In the genomic region with DNA sequence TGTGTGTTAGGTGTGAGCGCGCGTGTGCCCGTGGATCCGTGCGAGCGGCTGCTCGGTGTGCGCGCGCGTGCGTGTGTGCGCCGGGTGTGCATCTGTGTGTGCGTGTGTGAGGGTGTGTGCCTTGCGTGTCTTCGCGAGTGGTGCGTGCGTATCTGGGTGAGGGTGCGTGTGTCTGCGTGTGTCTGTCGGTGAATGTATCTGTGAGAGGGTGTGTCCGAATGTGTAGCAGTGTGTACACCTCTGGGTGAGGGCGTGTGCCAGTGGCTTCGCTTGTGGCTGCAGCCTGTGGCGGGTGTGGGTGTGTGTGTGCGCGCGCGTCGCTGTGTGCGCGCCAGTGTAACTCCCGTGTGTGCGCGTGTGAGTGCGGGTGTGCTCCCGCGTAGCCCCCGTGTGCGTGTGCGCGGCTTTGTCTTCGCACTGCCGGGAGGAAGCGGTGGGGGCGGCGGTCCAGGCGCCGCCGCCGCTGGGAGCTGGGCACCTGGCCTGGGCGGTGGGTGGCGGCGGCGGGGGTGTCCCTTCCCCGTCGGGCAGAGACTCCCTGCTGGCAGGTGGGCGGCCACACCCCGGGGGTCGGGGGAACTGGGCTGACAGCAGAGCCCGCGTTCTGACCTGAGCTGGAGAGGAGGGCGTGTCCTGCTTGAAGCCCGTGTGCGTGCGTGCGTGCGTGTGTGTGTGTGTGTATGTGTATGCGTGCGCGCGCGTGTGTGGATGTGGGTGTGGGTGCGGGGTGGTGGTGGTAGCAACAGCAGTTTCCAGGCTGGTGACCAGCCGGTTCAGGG, we compare ENCODE assay signal across 8 cellular contexts.
DNase-seq lines count a peak whose midpoint lies in the region; ATAC-seq and TF ChIP-seq lines count a peak whose summit lies in the region.

No MANE protein-coding gene starts in this region.

- peaks cover 35% of the 10 kb centered on the region for H3K27me3 Mint-ChIP-seq in activated T-cell treated with anti-CD3 and anti-CD28 coated beads, Interleukin-2, amount 50 U/mL, for 72 hours (ENCODE audit: low read depth)
- peaks cover 86% of the 10 kb centered on the region for H3K27me3 Mint-ChIP-seq in nephron progenitor cell (ENCODE audit: low read depth, poor library complexity)

- peak in 1 of 4 donors; percentile 3 for TF ChIP-seq POLR2A in esophagus squamous epithelium (IDR thresholded peaks at IDR 0.05)

- 1% methylated on average over 25 of the region's 78 CpGs; no CpG with 5 or more reads in 1 of the 2 donors for WGBS in esophagus squamous epithelium, 2 donors

- DNase-seq in DMS53 (lab: John Stamatoyannopoulos, UW): peak; percentile 84
- peak; percentile 4 for DNase-seq in NCI-H2029 treated with DMSO at 0.1 percent for 48 hours (lab: John Stamatoyannopoulos, UW)
- DNase-seq in activated T-cell treated with anti-CD3 and anti-CD28 coated beads, Interleukin-2, amount 50 U/mL, for 72 hours: peak; percentile 37 to 42
- DNase-seq in esophagus squamous epithelium (lab: John Stamatoyannopoulos, UW): peak; percentile 22
- peak; percentile 33 for DNase-seq in nephron progenitor cell
- peak; percentile 76 for DNase-seq in ureter (ENCODE audit: low spot score)

- no peak overlapping the region for H3K27ac Mint-ChIP-seq in activated T-cell treated with anti-CD3 and anti-CD28 coated beads, Interleukin-2, amount 50 U/mL, for 72 hours
- no peak overlapping the region for H3K27ac Mint-ChIP-seq in nephron progenitor cell

- H3K4me1 ChIP-seq in esophagus squamous epithelium: peaks cover 16 to 74% (median 39%) of the 10 kb centered on the region in 3 donors

- peak overlapping the region; percentile 80 to 88 for H3K4me3 Mint-ChIP-seq in activated T-cell treated with anti-CD3 and anti-CD28 coated beads, Interleukin-2, amount 50 U/mL, for 72 hours
- H3K4me3 Mint-ChIP-seq in nephron progenitor cell: peak overlapping the region; percentile 93

- intact Hi-C loops in esophagus squamous epithelium (cut with DNase I): no loop called here

- no peaks in the 10 kb centered on the region for H3K9me3 Mint-ChIP-seq in activated T-cell treated with anti-CD3 and anti-CD28 coated beads, Interleukin-2, amount 50 U/mL, for 72 hours
- no peaks in the 10 kb centered on the region for H3K9me3 Mint-ChIP-seq in nephron progenitor cell

- H3K4me1 Mint-ChIP-seq in activated T-cell treated with anti-CD3 and anti-CD28 coated beads, Interleukin-2, amount 50 U/mL, for 72 hours (ENCODE audit: low read depth): peaks cover 28% of the 10 kb centered on the region
- peaks cover 21% of the 10 kb centered on the region for H3K4me1 Mint-ChIP-seq in nephron progenitor cell

- peak overlapping the region; percentile 60 to 94 (median 81) for H3K4me3 ChIP-seq in esophagus squamous epithelium

- peak; percentile 60 to 67 for ATAC-seq in activated T-cell treated with anti-CD3 and anti-CD28 coated beads, Interleukin-2, amount 50 U/mL, for 72 hours (replicated peaks in 1 of 2)
- ATAC-seq in GM19351 (IDR thresholded peaks at IDR 0.05; ENCODE audit: unreplicated experiment) (no peak), HG02798 (IDR thresholded peaks at IDR 0.05; ENCODE audit: poor library complexity, unreplicated experiment) (no peak)

- no peaks in the 10 kb centered on the region for H3K9me3 ChIP-seq in esophagus squamous epithelium

- peaks cover 0 to 3% of the 10 kb centered on the region in 2 donors for H3K36me3 Mint-ChIP-seq in activated T-cell treated with anti-CD3 and anti-CD28 coated beads, Interleukin-2, amount 50 U/mL, for 72 hours (ENCODE audit: insufficient read depth in 2 of 2)
- no peaks in the 10 kb centered on the region for H3K36me3 Mint-ChIP-seq in nephron progenitor cell (ENCODE audit: low read depth)

- H3K36me3 ChIP-seq in esophagus squamous epithelium: no peaks in the 10 kb centered on the region

- no peak for TF ChIP-seq CTCF in esophagus squamous epithelium (IDR thresholded peaks at IDR 0.05)
- TF ChIP-seq CTCF in nephron progenitor cell (IDR thresholded peaks at IDR 0.05): no peak

- peaks cover 0 to 20% (median 0%) of the 10 kb centered on the region in 4 donors for H3K27me3 ChIP-seq in esophagus squamous epithelium

- peak overlapping the region; percentile 89 to 93 (median 90) for H3K27ac ChIP-seq in esophagus squamous epithelium

Comparison
In these comparisons a context has a peak if more than half of its experiments do, and no peak if none do; other contexts are left out.
1. DNase-seq: peak in every context shown above with its lines; median percentile 84 in DMS53; 76 in ureter; 40 in activated T-cell treated with anti-CD3 and anti-CD28 coated beads, Interleukin-2, amount 50 U/mL, for 72 hours; 33 in nephron progenitor cell; 22 in esophagus squamous epithelium; 4 in NCI-H2029 treated with DMSO at 0.1 percent for 48 hours.
2. ATAC-seq: peak in activated T-cell treated with anti-CD3 and anti-CD28 coated beads, Interleukin-2, amount 50 U/mL, for 72 hours (2 of 2); none in GM19351 (single experiment) and HG02798 (single experiment).